In the genomic region with DNA sequence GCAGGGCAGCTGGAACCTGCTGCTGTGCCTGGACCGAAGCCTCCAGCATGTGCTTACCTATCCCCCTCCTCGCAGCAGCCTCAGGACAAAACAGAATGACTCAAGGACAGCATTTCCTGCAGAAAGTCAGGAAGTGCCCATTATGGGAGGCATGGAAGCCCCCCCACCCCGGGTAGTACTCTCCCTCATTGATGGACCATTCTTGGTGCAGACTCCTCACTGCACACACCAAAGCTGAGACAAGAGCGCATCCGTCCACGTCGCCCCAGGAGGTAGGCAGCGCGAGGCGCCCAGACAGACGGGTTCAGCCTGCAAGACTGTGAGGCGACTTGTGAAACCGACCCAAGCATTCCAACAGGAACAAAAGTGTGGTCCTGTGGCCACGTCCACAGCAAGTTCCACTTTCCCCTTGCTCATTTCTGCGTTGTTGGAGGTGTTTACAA, we compare ENCODE assay signal across 21 cellular contexts.
DNase-seq lines count a peak whose midpoint lies in the region; ATAC-seq and TF ChIP-seq lines count a peak whose summit lies in the region.
"Had no signal": no experiment of that assay in that cellular context is flagged by ENCODE, and none has a peak within 500 bp of the region (broad histone marks: within the 10 kb centered on the region; RNA-seq: fewer than 3 reads in every experiment).

No MANE protein-coding gene starts in this region.

- BruUV-seq in PC-3 (replicated peaks; lab: Mats Ljungman, UMichigan), result no TSS peak

- peak; percentile 26 for DNase-seq in H4 (ENCODE audit: low spot score)
- DNase-seq in WTC11 (ENCODE audit: low spot score), result no peak
- DNase-seq in islet precursor cell, result peak; percentile 62
- no peak for DNase-seq in RPMI8226
- no peak for DNase-seq in PC-3
- no peak for DNase-seq in NOMO-1 (lab: John Stamatoyannopoulos, UW; ENCODE audit: unreplicated experiment in 2 of 2)
- DNase-seq: BE2C, DMS79, GOT3, MM.1S, NCI-H1092, NCI-H1436, NCI-H187 treated with DMSO at 0.1 percent for 48 hours, NCI-H2227 treated with DMSO at 0.1 percent for 48 hours, NCI-H510A treated with DMSO at 0.1 percent for 48 hours, NCI-H748 treated with DMSO at 0.1 percent for 48 hours, T-helper 1 cell had no signal

- no peak overlapping the region for H3K4me3 Mint-ChIP-seq in WTC11

- no peaks in the 10 kb centered on the region for H3K79me2 ChIP-seq in PC-3 (ENCODE audit: low read length)

- no peaks in the 10 kb centered on the region for H4K20me1 ChIP-seq in PC-3 (ENCODE audit: low read length)

- no peaks in the 10 kb centered on the region for H3K27me3 Mint-ChIP-seq in WTC11 (ENCODE audit: low read depth)

- H3K9me3 ChIP-seq in PC-3 (ENCODE audit: low read length), result no peaks in the 10 kb centered on the region
- H3K9me3 ChIP-seq: BE2C, SJSA1 had no signal

- no peaks in the 10 kb centered on the region for H3K36me3 Mint-ChIP-seq in WTC11

- no peaks in the 10 kb centered on the region for H3K27me3 ChIP-seq in PC-3 (ENCODE audit: low read length)
- H3K27me3 ChIP-seq: BE2C, SJSA1 had no signal

- no peaks in the 10 kb centered on the region for H3K4me1 ChIP-seq in PC-3 (ENCODE audit: insufficient read depth, low read length)
- H3K4me1 ChIP-seq: BE2C, SJSA1 had no signal

- no peak overlapping the region for H3K9ac ChIP-seq in PC-3 (ENCODE audit: low read length)

- no peak overlapping the region for H2AFZ ChIP-seq in PC-3 (ENCODE audit: low read length)

- H3F3A ChIP-seq in PC-3 (ENCODE audit: low read length, unreplicated experiment), result no peaks in the 10 kb centered on the region

- no peaks in the 10 kb centered on the region for H3K36me3 ChIP-seq in PC-3 (ENCODE audit: low read depth, low read length)
- H3K36me3 ChIP-seq: BE2C, SJSA1 had no signal

- TF ChIP-seq CTCF in WTC11 (IDR thresholded peaks at IDR 0.05) (no peak), PC-3 (conservative IDR thresholded peaks at IDR 0.05; ENCODE audit: low read depth, low read length) (no peak)

- no peak overlapping the region for H3K4me2 ChIP-seq in PC-3 (ENCODE audit: low read length)

- CTCF ChIA-PET in WTC11 (lab: Charles Lee), result interaction anchor here (1.7 kb wide), 1 partner anchor 353 kb away, joined by 3 read pairs; no protein-coding TSS in a partner anchor
- CTCF ChIA-PET in PC-3 (lab: Charles Lee), result no interaction called here

- no peak overlapping the region for H3K4me3 ChIP-seq in PC-3 (ENCODE audit: low read length)
- H3K4me3 ChIP-seq: GM12878, SJSA1 had no signal

- intact Hi-C loops in PC-3 (cut with micrococcal nuclease), result no loop called here

- POLR2A ChIA-PET in WTC11 (lab: Charles Lee) (no interaction called here), PC-3 (lab: Charles Lee; ENCODE audit: unreplicated experiment) (no interaction called here)

- H3K27ac ChIP-seq in PC-3 (ENCODE audit: low read length), result no peak overlapping the region
- H3K27ac ChIP-seq: SJSA1 had no signal

- H3K27ac Mint-ChIP-seq in WTC11, result no peak overlapping the region; the same call in 1 of the 2 replicates

- no peaks in the 10 kb centered on the region for H3K9me3 Mint-ChIP-seq in WTC11

- ATAC-seq in WTC11 (peak; percentile 10; the same call in 1 of the 2 replicates), PC-3 (no peak), HG03108 (IDR thresholded peaks at IDR 0.05; ENCODE audit: unreplicated experiment) (no peak)
- ATAC-seq: Right ventricle myocardium inferior had no signal

- no peaks in the 10 kb centered on the region for H3K9me2 ChIP-seq in PC-3 (replicated peaks; ENCODE audit: low read length)

- H3K4me1 Mint-ChIP-seq in WTC11, result peaks cover 15% of the 10 kb centered on the region

TF ChIP-seq in WTC11, 78 proteins besides CTCF, POLR2A, EP300 and RAD21:
- TF ChIP-seq HMGA2 (CRISPR knock-in tag; IDR thresholded peaks at IDR 0.05) (no peak), ATF3 (CRISPR knock-in tag; conservative IDR thresholded peaks at IDR 0.05) (no peak), ZSCAN18 (CRISPR knock-in tag; IDR thresholded peaks at IDR 0.05) (no peak), E2F1 (CRISPR knock-in tag; IDR thresholded peaks at IDR 0.05) (no peak)

Comparison
In these comparisons a context has a peak if more than half of its experiments do, and no peak if none do; other contexts are left out.
1. DNase-seq: peak in H4 (single experiment) and islet precursor cell (single experiment); none in WTC11 (single experiment), RPMI8226 (single experiment), PC-3 (single experiment) and NOMO-1 (0 of 2).